In genomic region chr2:46719499-46719898, GRCh38 we compare ENCODE assay signal across 1 cellular context.
TF ChIP-seq lines count a peak whose summit lies in the region.

No MANE protein-coding gene starts in this region.

TF ChIP-seq in IMR-90, 13 proteins besides CTCF, POLR2A, EP300 and RAD21 (continued from another document):
- TF ChIP-seq MAZ (IDR thresholded peaks at IDR 0.05; ENCODE audit: borderline replicate concordance, low read depth, low read length) (no peak), CHD1 (IDR thresholded peaks at IDR 0.05; ENCODE audit: low read depth, low read length) (no peak)
TF ChIP-seq in IMR-90: peak in this region for 0.
